22 cellular contexts compared by ENCODE assay signal in the genomic region with DNA sequence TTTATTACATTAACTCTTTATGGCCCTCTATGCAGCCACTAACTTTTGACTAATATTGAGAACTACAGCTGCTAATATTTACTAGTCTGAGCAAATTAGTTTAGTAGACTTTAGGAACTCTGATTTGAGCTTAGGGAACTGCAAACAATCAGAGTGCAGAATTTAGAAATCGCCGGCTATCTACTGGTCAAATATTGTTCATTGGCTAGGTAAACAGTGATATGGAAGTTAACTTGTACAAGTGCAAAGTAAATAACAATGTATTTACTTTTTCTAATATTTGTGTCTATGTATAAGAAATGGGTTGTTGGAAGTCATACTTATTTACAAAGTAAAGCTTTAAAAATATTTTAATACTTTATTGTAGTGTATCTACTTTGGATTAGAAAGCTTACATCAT.
"Had no signal": no experiment of that assay in that cellular context is flagged by ENCODE, and none has a peak within 500 bp of the region (broad histone marks: within the 10 kb centered on the region; RNA-seq: fewer than 3 reads in every experiment).

No MANE protein-coding gene starts in this region.

- H3K79me2 ChIP-seq: hepatocyte, parathyroid adenoma had no signal

- H3K27me3 ChIP-seq: hepatocyte, uterus had no signal

- H3K36me3 Mint-ChIP-seq: naive B cell had no signal

- ATAC-seq: sciatic nerve had no signal

- DNase-seq: cortex of kidney; dorsolateral prefrontal cortex; effector CD8-positive, alpha-beta T cell; foreskin melanocyte; head of caudate nucleus; kidney glomerular epithelial cell; left ventricle myocardium inferior; mesenchymal stem cell; midbrain; naive B cell; occipital lobe; retina; stimulated activated CD4-positive, alpha-beta T cell treated with anti-CD3 and anti-CD28 coated beads, Interleukin-2, amount 100 ng/mL, for 24 hours; stimulated activated naive CD4-positive, alpha-beta T cell treated with Interleukin-2 at 50 U/mL for 16 hours; trophoblast cell; uterus had no signal

- H3K27me3 Mint-ChIP-seq: naive B cell had no signal

- H3K27ac Mint-ChIP-seq: nephron had no signal

- H3K4me3 Mint-ChIP-seq: naive B cell, nephron had no signal

- H3K4me2 ChIP-seq: hepatocyte had no signal

- H3K9ac ChIP-seq: parathyroid adenoma had no signal

- H3K4me1 ChIP-seq: left ventricle myocardium inferior, parathyroid adenoma, prostate gland, uterus had no signal

- H3K4me3 ChIP-seq: dorsolateral prefrontal cortex, hepatocyte, left ventricle myocardium inferior, lung, prostate gland, uterus had no signal

- H3K9me3 Mint-ChIP-seq: naive B cell, nephron had no signal

- H3K27ac ChIP-seq: dorsolateral prefrontal cortex, hepatocyte, left ventricle myocardium inferior, parathyroid adenoma, prostate gland, uterus had no signal

- H3K4me1 Mint-ChIP-seq: nephron had no signal

- H3K9me3 ChIP-seq: left ventricle myocardium inferior, prostate gland, uterus had no signal

- H2AFZ ChIP-seq: hepatocyte, parathyroid adenoma had no signal

- H3K36me3 ChIP-seq: left ventricle myocardium inferior, prostate gland, uterus had no signal
